ENCODE assay signal across 8 cellular contexts in the genomic region with DNA sequence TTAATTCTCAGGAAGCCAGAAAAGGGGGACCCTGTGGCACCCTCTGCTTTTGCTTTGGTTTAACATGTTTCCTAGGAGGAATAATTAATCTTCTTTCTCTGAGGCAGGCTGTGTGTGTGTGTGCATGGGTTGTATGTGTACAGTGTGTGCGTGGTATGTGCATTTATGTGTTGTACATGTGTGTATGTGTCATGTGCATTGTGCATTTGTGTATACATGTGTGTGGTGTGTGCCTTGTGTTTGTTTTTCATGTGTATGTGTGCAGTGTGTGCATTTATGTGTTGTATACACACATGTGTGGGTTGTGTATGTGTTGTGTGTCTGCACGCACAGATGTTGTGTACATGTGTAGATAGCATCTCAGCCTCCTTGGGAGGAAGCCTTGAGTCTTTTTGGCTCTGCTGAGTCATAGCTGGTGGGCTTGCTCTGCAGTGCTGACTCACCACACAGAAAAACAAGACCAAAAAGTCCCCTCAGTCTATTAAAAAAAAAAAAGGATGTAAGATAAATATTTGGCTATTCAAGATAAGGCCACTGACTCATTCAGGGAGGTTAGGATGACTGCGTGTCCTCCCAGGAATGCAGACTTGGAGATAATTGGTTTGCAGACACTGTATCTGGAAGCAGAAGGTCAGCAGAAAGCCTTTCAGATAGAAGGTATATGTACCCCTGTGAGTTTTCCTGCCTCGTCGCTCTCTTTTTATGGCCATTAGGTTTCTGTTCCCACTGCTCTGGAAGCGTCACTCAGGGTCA. TPM values are rescaled to one million over a fixed set of nuclear protein-coding genes. Genes with fewer than 3 reads are reported as not detected.
DNase-seq lines count a peak whose midpoint lies in the region; ATAC-seq and TF ChIP-seq lines count a peak whose summit lies in the region.

No MANE protein-coding gene starts in this region.

- 84 to 85% methylated on average over 5 to 6 of the region's 6 CpGs for WGBS in endodermal cell (ENCODE audit: insufficient coverage in 1 of 2, insufficient read length in 1 of 2), 2 experiments

- H3K9me2 ChIP-seq in Karpas-422 (replicated peaks; ENCODE audit: insufficient read depth, low read length) = no peaks in the 10 kb centered on the region

- no peak for TF ChIP-seq CTCF in endodermal cell (conservative IDR thresholded peaks at IDR 0.05)

- peaks cover 20% of the 10 kb centered on the region for H3K4me1 Mint-ChIP-seq in T-helper 2 cell treated with Interferon-gamma antibody and Interleukin-4, amounts not matched to agents 5 μg/mL and 100 μg/mL, for 36 hours (ENCODE audit: low read depth)
- H3K4me1 Mint-ChIP-seq in endodermal cell = peaks cover 29% of the 10 kb centered on the region
- H3K4me1 Mint-ChIP-seq in natural killer cell treated with Interleukin-12 subunit alpha and Interleukin-12 subunit beta and Interleukin-15 and Interleukin-18, amount 100 ng/mL, for 72 hours (ENCODE audit: low read depth in 2 of 2) = peaks cover 37 to 45% of the 10 kb centered on the region in 2 donors

- no peaks in the 10 kb centered on the region for H3K79me2 ChIP-seq in Karpas-422 (ENCODE audit: low read length)

- no peaks in the 10 kb centered on the region for H3K27me3 Mint-ChIP-seq in T-helper 2 cell treated with Interferon-gamma antibody and Interleukin-4, amounts not matched to agents 5 μg/mL and 100 μg/mL, for 36 hours (ENCODE audit: low read depth)
- no peaks in the 10 kb centered on the region for H3K27me3 Mint-ChIP-seq in endodermal cell (ENCODE audit: insufficient read depth)
- no peaks in the 10 kb centered on the region for H3K27me3 Mint-ChIP-seq in natural killer cell treated with Interleukin-12 subunit alpha and Interleukin-12 subunit beta and Interleukin-15 and Interleukin-18, amount 100 ng/mL, for 72 hours

- DNase-seq in ELR (ENCODE audit: low read depth) (peak; percentile 100), endodermal cell (no peak), NCI-H187 treated with DMSO at 0.1 percent for 48 hours (lab: John Stamatoyannopoulos, UW) (no peak), Karpas-422 (no peak), HPDE6-E6E7 (ENCODE audit: extremely low spot score) (no peak)
- DNase-seq in T-helper 2 cell treated with Interferon-gamma antibody and Interleukin-4, amounts not matched to agents 5 μg/mL and 100 μg/mL, for 36 hours (ENCODE audit: low spot score) = peak; percentile 59
- no peak for DNase-seq in natural killer cell treated with Interleukin-12 subunit alpha and Interleukin-12 subunit beta and Interleukin-15 and Interleukin-18, amount 100 ng/mL, for 72 hours (ENCODE audit: low spot score)

- H3K4me1 ChIP-seq in endodermal cell (ENCODE audit: control insufficient read depth, insufficient read depth, low read length) = peaks cover 11% of the 10 kb centered on the region
- H3K4me1 ChIP-seq in Karpas-422 (ENCODE audit: low read length) = no peaks in the 10 kb centered on the region

- peak overlapping the region; percentile 46 for H3K27ac Mint-ChIP-seq in T-helper 2 cell treated with Interferon-gamma antibody and Interleukin-4, amounts not matched to agents 5 μg/mL and 100 μg/mL, for 36 hours
- H3K27ac Mint-ChIP-seq in endodermal cell = peak overlapping the region; percentile 90
- H3K27ac Mint-ChIP-seq in natural killer cell treated with Interleukin-12 subunit alpha and Interleukin-12 subunit beta and Interleukin-15 and Interleukin-18, amount 100 ng/mL, for 72 hours = peak overlapping the region; percentile 72 to 86

- H3K36me3 ChIP-seq in endodermal cell (ENCODE audit: control insufficient read depth, insufficient read depth, low read length) (peaks cover 16% of the 10 kb centered on the region), Karpas-422 (ENCODE audit: insufficient read depth, low read length) (no peaks in the 10 kb centered on the region)

- peaks cover 19% of the 10 kb centered on the region for H3K36me3 Mint-ChIP-seq in T-helper 2 cell treated with Interferon-gamma antibody and Interleukin-4, amounts not matched to agents 5 μg/mL and 100 μg/mL, for 36 hours (ENCODE audit: low read depth)
- H3K36me3 Mint-ChIP-seq in endodermal cell (ENCODE audit: low read depth) = peaks cover 24% of the 10 kb centered on the region
- H3K36me3 Mint-ChIP-seq in natural killer cell treated with Interleukin-12 subunit alpha and Interleukin-12 subunit beta and Interleukin-15 and Interleukin-18, amount 100 ng/mL, for 72 hours = peaks cover 7% of the 10 kb centered on the region

- H2AFZ ChIP-seq in Karpas-422 (ENCODE audit: low read length) = no peak overlapping the region

- no peak overlapping the region for H3K27ac ChIP-seq in endodermal cell (ENCODE audit: low read depth, low read length)
- H3K27ac ChIP-seq in Karpas-422 (ENCODE audit: low read length) = no peak overlapping the region

- peak; percentile 57 for ATAC-seq in HG03045 (IDR thresholded peaks at IDR 0.05; ENCODE audit: unreplicated experiment)
- ATAC-seq in natural killer cell treated with Interleukin-12 subunit alpha and Interleukin-12 subunit beta and Interleukin-15 and Interleukin-18, amount 100 ng/mL, for 72 hours = peak; percentile 85 to 88

- H3K9ac ChIP-seq in endodermal cell (ENCODE audit: extremely low read depth, low read length, poor library complexity, severe bottlenecking) (peak overlapping the region; percentile 39), Karpas-422 (ENCODE audit: low read length) (no peak overlapping the region)

- H3K4me3 ChIP-seq in endodermal cell (ENCODE audit: low read length) (no peak overlapping the region), Karpas-422 (ENCODE audit: low read length) (no peak overlapping the region)

- no peak overlapping the region for H3K4me2 ChIP-seq in Karpas-422 (ENCODE audit: low read depth, low read length, poor library complexity, severe bottlenecking)

- H3K9me3 ChIP-seq in endodermal cell (ENCODE audit: control insufficient read depth, low read length) = no peaks in the 10 kb centered on the region
- no peaks in the 10 kb centered on the region for H3K9me3 ChIP-seq in Karpas-422 (ENCODE audit: low read length)

- H3K27me3 ChIP-seq in endodermal cell (ENCODE audit: control insufficient read depth, insufficient read depth, low read length, poor library complexity, severe bottlenecking) (no peaks in the 10 kb centered on the region), Karpas-422 (ENCODE audit: low read length) (no peaks in the 10 kb centered on the region)

- H3K4me3 Mint-ChIP-seq in T-helper 2 cell treated with Interferon-gamma antibody and Interleukin-4, amounts not matched to agents 5 μg/mL and 100 μg/mL, for 36 hours = peak overlapping the region; percentile 14
- H3K4me3 Mint-ChIP-seq in endodermal cell = no peak overlapping the region
- H3K4me3 Mint-ChIP-seq in natural killer cell treated with Interleukin-12 subunit alpha and Interleukin-12 subunit beta and Interleukin-15 and Interleukin-18, amount 100 ng/mL, for 72 hours = peak overlapping the region; percentile 86

- H3K9me3 Mint-ChIP-seq in T-helper 2 cell treated with Interferon-gamma antibody and Interleukin-4, amounts not matched to agents 5 μg/mL and 100 μg/mL, for 36 hours = no peaks in the 10 kb centered on the region
- no peaks in the 10 kb centered on the region for H3K9me3 Mint-ChIP-seq in endodermal cell
- H3K9me3 Mint-ChIP-seq in natural killer cell treated with Interleukin-12 subunit alpha and Interleukin-12 subunit beta and Interleukin-15 and Interleukin-18, amount 100 ng/mL, for 72 hours = no peaks in the 10 kb centered on the region

- H4K20me1 ChIP-seq in Karpas-422 (ENCODE audit: insufficient read depth, low read depth, low read length) = no peaks in the 10 kb centered on the region

RNA-seq across cellular contexts. Expression of a gene that starts 58.6 kb away (rescaled TPM):
- 10 to 100 TPM; 21.2 to 32.8 TPM for total RNA-seq in endodermal cell
- polyA plus RNA-seq in endodermal cell (2013, experiment 1 of 2) = 4.3 TPM
- 4.7 TPM for polyA plus RNA-seq in endodermal cell (2013, experiment 2 of 2)
- total RNA-seq in natural killer cell treated with Interleukin-12 subunit alpha and Interleukin-12 subunit beta and Interleukin-15 and Interleukin-18, amount 100 ng/mL, for 72 hours = 10 to 100 TPM; 24.7 to 37.3 TPM
- 0.04 TPM in 1 of 2 replicates, not detected in the other for total RNA-seq in Karpas-422 (2014; rRNA removed; shearing (Covaris generic); ENCODE audit: low replicate concordance)

Comparison
In these comparisons a context has a peak if more than half of its experiments do, and no peak if none do; other contexts are left out.
1. DNase-seq: peak in ELR (single experiment) and T-helper 2 cell treated with Interferon-gamma antibody and Interleukin-4, amounts not matched to agents 5 μg/mL and 100 μg/mL, for 36 hours (single experiment); none in endodermal cell (single experiment), natural killer cell treated with Interleukin-12 subunit alpha and Interleukin-12 subunit beta and Interleukin-15 and Interleukin-18, amount 100 ng/mL, for 72 hours (single experiment), NCI-H187 treated with DMSO at 0.1 percent for 48 hours (single experiment), Karpas-422 (single experiment) and HPDE6-E6E7 (single experiment).
2. RNA of a gene that starts 58.6 kb away (total RNA-seq): 24.7 to 37.3 TPM in natural killer cell treated with Interleukin-12 subunit alpha and Interleukin-12 subunit beta and Interleukin-15 and Interleukin-18, amount 100 ng/mL, for 72 hours and 21.2 to 32.8 TPM in endodermal cell; 0.04 TPM in Karpas-422; every median in the first group is over 10 times any median in the second.
3. Peak in every context shown above with its lines, with median percentiles within 50 percentile points of each other: H3K27ac Mint-ChIP-seq.